25 cellular contexts compared by ENCODE assay signal in genomic region chr16:81815429-81815766, GRCh38. TPM values are rescaled to one million over a fixed set of nuclear protein-coding genes. Genes with fewer than 3 reads are reported as not detected.
DNase-seq lines count a peak whose midpoint lies in the region; ATAC-seq and TF ChIP-seq lines count a peak whose summit lies in the region.
"Had no signal": no experiment of that assay in that cellular context is flagged by ENCODE, and none has a peak within 500 bp of the region (broad histone marks: within the 10 kb centered on the region; RNA-seq: fewer than 3 reads in every experiment).

No MANE protein-coding gene starts in this region.

- peaks cover 93% of the 10 kb centered on the region for H3K79me2 ChIP-seq in OCI-LY3 (ENCODE audit: low read length)

- peak overlapping the region; percentile 41 for H3K4me2 ChIP-seq in OCI-LY3 (ENCODE audit: low read length)

- peaks cover 7% of the 10 kb centered on the region; the same call in 1 of the 2 replicates for H3K9me3 ChIP-seq in OCI-LY3 (ENCODE audit: insufficient read depth, low read length)
- no peaks in the 10 kb centered on the region for H3K9me3 ChIP-seq in uterus
- H3K9me3 ChIP-seq: MG63, prostate gland, sigmoid colon, upper lobe of left lung had no signal

- H3K27me3 ChIP-seq in OCI-LY3 (ENCODE audit: low read depth, low read length) (no peaks in the 10 kb centered on the region), uterus (no peaks in the 10 kb centered on the region)
- H3K27me3 ChIP-seq: MG63, sigmoid colon, upper lobe of left lung had no signal

- H3K4me3 ChIP-seq in OCI-LY3 (ENCODE audit: low read length) (no peak overlapping the region), uterus (no peak overlapping the region)
- H3K4me3 ChIP-seq: K562, MG63, prostate gland, sigmoid colon, upper lobe of left lung had no signal

- no peaks in the 10 kb centered on the region for H3K9me3 Mint-ChIP-seq in natural killer cell
- H3K9me3 Mint-ChIP-seq in natural killer cell treated with Interleukin-12 subunit alpha and Interleukin-12 subunit beta and Interleukin-15 and Interleukin-18, amount 100 ng/mL, for 72 hours: peaks cover 5% of the 10 kb centered on the region
- H3K9me3 Mint-ChIP-seq: activated naive CD8-positive, alpha-beta T cell treated with anti-CD3 and anti-CD28 coated beads, Interleukin-2, amount 10 ng/mL, durations not matched to agents 7 days and 5 days; HFFc6 had no signal

- no peak overlapping the region for H3K4me3 Mint-ChIP-seq in natural killer cell
- H3K4me3 Mint-ChIP-seq in natural killer cell treated with Interleukin-12 subunit alpha and Interleukin-12 subunit beta and Interleukin-15 and Interleukin-18, amount 100 ng/mL, for 72 hours: no peak overlapping the region
- H3K4me3 Mint-ChIP-seq: activated naive CD8-positive, alpha-beta T cell treated with anti-CD3 and anti-CD28 coated beads, Interleukin-2, amount 10 ng/mL, durations not matched to agents 7 days and 5 days; HFFc6 had no signal

- peaks cover 35% of the 10 kb centered on the region for H4K20me1 ChIP-seq in OCI-LY3 (ENCODE audit: insufficient read depth, low read length)

- DNase-seq in natural killer cell: no peak
- DNase-seq in natural killer cell treated with Interleukin-12 subunit alpha and Interleukin-12 subunit beta and Interleukin-15 and Interleukin-18, amount 100 ng/mL, for 72 hours (ENCODE audit: low spot score): no peak
- peak; percentile 31 for DNase-seq in iPS-NIHi7 (ENCODE audit: extremely low spot score)
- DNase-seq in uterus: no peak
- DNase-seq in HuH-7.5 (ENCODE audit: low spot score): no peak
- DNase-seq in DMS79 treated with DMSO at 0.1 percent for 48 hours (lab: John Stamatoyannopoulos, UW): no peak
- DNase-seq in SW480 (ENCODE audit: low spot score): no peak
- DNase-seq: 8988T; activated naive CD8-positive, alpha-beta T cell treated with anti-CD3 and anti-CD28 coated beads, Interleukin-2, amount 10 ng/mL, durations not matched to agents 7 days and 5 days; caudate nucleus; dermis blood vessel endothelial cell; DMS153; GDM1; HFFc6; MG63; NCI-H1436; NCI-H524; NK-92 treated with Interleukin-12 subunit alpha and Interleukin-12 subunit beta, amount 100 ng/mL, for 24 hours; sigmoid colon; upper lobe of left lung had no signal

- TF ChIP-seq CTCF in natural killer cell (IDR thresholded peaks at IDR 0.05) (no peak), OCI-LY3 (IDR thresholded peaks at IDR 0.05; ENCODE audit: low read depth, low read length) (no peak), uterus (IDR thresholded peaks at IDR 0.05) (no peak)

- no peak overlapping the region for H2AFZ ChIP-seq in OCI-LY3 (ENCODE audit: low read depth, low read length)

- no peak for ATAC-seq in natural killer cell
- no peak for ATAC-seq in natural killer cell treated with Interleukin-12 subunit alpha and Interleukin-12 subunit beta and Interleukin-15 and Interleukin-18, amount 100 ng/mL, for 72 hours
- ATAC-seq: K562 had no signal

- H3K36me3 Mint-ChIP-seq in natural killer cell: no peaks in the 10 kb centered on the region
- peaks cover 10% of the 10 kb centered on the region for H3K36me3 Mint-ChIP-seq in natural killer cell treated with Interleukin-12 subunit alpha and Interleukin-12 subunit beta and Interleukin-15 and Interleukin-18, amount 100 ng/mL, for 72 hours

- H3K36me3 ChIP-seq in OCI-LY3 (replicated peaks; ENCODE audit: low read depth, low read length) (peaks cover 17% of the 10 kb centered on the region), uterus (no peaks in the 10 kb centered on the region)
- H3K36me3 ChIP-seq: MG63, prostate gland, sigmoid colon, upper lobe of left lung had no signal

- intact Hi-C loops in natural killer cell (cut with micrococcal nuclease) (no loop called here), uterus (cut with DNase I; ENCODE audit: low total_unique reads) (no loop called here)

- TF ChIP-seq POLR2A in uterus (IDR thresholded peaks at IDR 0.05): no peak

- H3K27me3 Mint-ChIP-seq in natural killer cell (ENCODE audit: low read depth in 2 of 2): no peaks in the 10 kb centered on the region
- H3K27me3 Mint-ChIP-seq in natural killer cell treated with Interleukin-12 subunit alpha and Interleukin-12 subunit beta and Interleukin-15 and Interleukin-18, amount 100 ng/mL, for 72 hours: no peaks in the 10 kb centered on the region

- no peak overlapping the region for H3K9ac ChIP-seq in OCI-LY3 (ENCODE audit: low read length)

- H3K4me1 ChIP-seq in OCI-LY3 (ENCODE audit: low read length) (peaks cover 78% of the 10 kb centered on the region), uterus (no peaks in the 10 kb centered on the region)
- H3K4me1 ChIP-seq: prostate gland, sigmoid colon had no signal

- peak overlapping the region; percentile 98 to 99 for H3K27ac Mint-ChIP-seq in natural killer cell
- peak overlapping the region in 1 of 2 donors; percentile 85 for H3K27ac Mint-ChIP-seq in natural killer cell treated with Interleukin-12 subunit alpha and Interleukin-12 subunit beta and Interleukin-15 and Interleukin-18, amount 100 ng/mL, for 72 hours
- H3K27ac Mint-ChIP-seq: activated naive CD8-positive, alpha-beta T cell treated with anti-CD3 and anti-CD28 coated beads, Interleukin-2, amount 10 ng/mL, durations not matched to agents 7 days and 5 days; activated T-helper 2 cell treated with anti-CD3 and anti-CD28 coated beads, Interferon-gamma antibody, Interleukin-2, Interleukin-4, amounts not matched to agents 10 μg/mL and 5 μg/mL and 100 μg/mL, durations not matched to agents 14 hours and 24 hours and 36 hours; HFFc6 had no signal

- no peak overlapping the region for H3K27ac ChIP-seq in OCI-LY3 (ENCODE audit: low read length)
- peak overlapping the region; percentile 24 to 67 for H3K27ac ChIP-seq in uterus
- H3K27ac ChIP-seq: prostate gland, sigmoid colon, upper lobe of left lung, VCaP had no signal

- peaks cover 79 to 81% of the 10 kb centered on the region in 2 donors for H3K4me1 Mint-ChIP-seq in natural killer cell
- peaks cover 69 to 73% of the 10 kb centered on the region in 2 donors for H3K4me1 Mint-ChIP-seq in natural killer cell treated with Interleukin-12 subunit alpha and Interleukin-12 subunit beta and Interleukin-15 and Interleukin-18, amount 100 ng/mL, for 72 hours (ENCODE audit: low read depth in 2 of 2)

RNA-seq across cellular contexts. Expression of gene PLCG2, which starts 36.3 kb away (rescaled TPM):
- total RNA-seq in natural killer cell (100 to 1,000 TPM; 250 to 298 (median 285) TPM), uterus (10 to 100 TPM; 11.2 to 39.4 (median 18.8) TPM)
- total RNA-seq in natural killer cell treated with Interleukin-12 subunit alpha and Interleukin-12 subunit beta and Interleukin-15 and Interleukin-18, amount 100 ng/mL, for 72 hours: 100 to 1,000 TPM in 1 of 2 donors, 10 to 100 TPM in 1; 73.4 to 101 TPM
